In the genomic region with DNA sequence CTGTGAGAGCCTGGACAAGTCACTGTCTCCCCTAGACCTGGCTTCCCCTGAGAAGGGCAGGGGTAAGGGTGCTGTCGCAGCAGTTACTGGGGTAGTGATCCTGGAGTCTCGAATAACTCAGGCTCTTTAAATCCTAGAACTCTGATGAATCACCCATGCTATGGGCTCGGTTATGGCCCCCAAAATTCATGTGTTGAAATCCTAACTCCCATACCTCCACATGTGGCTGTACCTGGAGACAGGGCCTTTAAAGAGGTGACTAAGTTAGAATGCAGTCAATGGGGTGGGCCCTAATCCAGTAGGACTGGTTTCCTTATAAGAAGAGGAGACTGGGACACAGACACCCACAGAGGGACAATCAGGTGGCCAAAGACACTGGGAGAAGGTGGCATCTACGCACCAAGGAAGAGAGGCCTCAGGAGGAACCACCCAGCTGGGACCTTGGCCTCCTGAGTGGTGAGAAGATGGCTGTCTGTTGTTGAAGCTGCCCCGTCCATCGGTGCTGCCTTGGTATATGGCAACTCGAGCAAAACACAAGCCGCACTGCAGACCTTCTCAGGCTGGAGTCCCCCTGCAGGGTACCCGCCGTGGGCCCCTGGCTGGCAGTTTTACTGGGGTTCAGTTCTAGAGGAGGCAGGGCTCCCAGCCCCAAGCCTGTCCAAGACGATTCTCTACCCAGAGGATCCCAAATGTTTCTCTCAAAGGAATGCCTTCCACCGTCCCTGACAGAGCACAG, we compare ENCODE assay signal across 1 cellular context.
TF ChIP-seq lines count a peak whose summit lies in the region.

No MANE protein-coding gene starts in this region.

TF ChIP-seq in HepG2, 621 proteins besides CTCF, POLR2A, EP300 and RAD21 (continued from another document):
- TF ChIP-seq, protein P1, sequence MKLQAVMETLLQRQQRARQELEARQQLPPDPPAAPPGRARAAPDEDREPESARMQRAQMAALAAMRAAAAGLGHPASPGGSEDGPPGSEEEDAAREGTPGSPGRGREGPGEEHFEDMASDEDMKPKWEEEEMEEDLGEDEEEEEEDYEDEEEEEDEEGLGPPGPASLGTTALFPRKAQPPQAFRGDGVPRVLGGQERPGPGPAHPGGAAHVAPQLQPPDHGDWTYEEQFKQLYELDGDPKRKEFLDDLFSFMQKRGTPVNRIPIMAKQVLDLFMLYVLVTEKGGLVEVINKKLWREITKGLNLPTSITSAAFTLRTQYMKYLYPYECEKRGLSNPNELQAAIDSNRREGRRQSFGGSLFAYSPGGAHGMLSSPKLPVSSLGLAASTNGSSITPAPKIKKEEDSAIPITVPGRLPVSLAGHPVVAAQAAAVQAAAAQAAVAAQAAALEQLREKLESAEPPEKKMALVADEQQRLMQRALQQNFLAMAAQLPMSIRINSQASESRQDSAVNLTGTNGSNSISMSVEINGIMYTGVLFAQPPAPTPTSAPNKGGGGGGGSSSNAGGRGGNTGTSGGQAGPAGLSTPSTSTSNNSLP (IDR thresholded peaks at IDR 0.05; ENCODE audit: low read depth, low read length), result no peak
- TF ChIP-seq CAMTA2 (CRISPR knock-in tag; IDR thresholded peaks at IDR 0.05; ENCODE audit: borderline replicate concordance) (no peak), NR3C1 (CRISPR knock-in tag; IDR thresholded peaks at IDR 0.05) (no peak), ZNF432 (CRISPR knock-in tag; IDR thresholded peaks at IDR 0.05; ENCODE audit: borderline replicate concordance) (no peak), ATRX (CRISPR knock-in tag; IDR thresholded peaks at IDR 0.05; ENCODE audit: borderline replicate concordance) (no peak), ZNF383 (CRISPR knock-in tag; IDR thresholded peaks at IDR 0.05; ENCODE audit: borderline replicate concordance) (no peak), RFX3 (CRISPR knock-in tag; IDR thresholded peaks at IDR 0.05) (no peak), ZNF124 (CRISPR knock-in tag; IDR thresholded peaks at IDR 0.05) (no peak), TCF7L2 (IDR thresholded peaks at IDR 0.05; ENCODE audit: low read depth, low read length) (no peak), HNF4G (IDR thresholded peaks at IDR 0.05; ENCODE audit: borderline replicate concordance, low read depth, low read length) (no peak), HNF4G (CRISPR knock-in tag; IDR thresholded peaks at IDR 0.05; ENCODE audit: borderline replicate concordance, low read depth) (no peak), ESRRA (CRISPR knock-in tag; IDR thresholded peaks at IDR 0.05; ENCODE audit: low read depth) (no peak), ZNF891 (CRISPR knock-in tag; IDR thresholded peaks at IDR 0.05) (no peak)
- TF ChIP-seq, protein P2, sequence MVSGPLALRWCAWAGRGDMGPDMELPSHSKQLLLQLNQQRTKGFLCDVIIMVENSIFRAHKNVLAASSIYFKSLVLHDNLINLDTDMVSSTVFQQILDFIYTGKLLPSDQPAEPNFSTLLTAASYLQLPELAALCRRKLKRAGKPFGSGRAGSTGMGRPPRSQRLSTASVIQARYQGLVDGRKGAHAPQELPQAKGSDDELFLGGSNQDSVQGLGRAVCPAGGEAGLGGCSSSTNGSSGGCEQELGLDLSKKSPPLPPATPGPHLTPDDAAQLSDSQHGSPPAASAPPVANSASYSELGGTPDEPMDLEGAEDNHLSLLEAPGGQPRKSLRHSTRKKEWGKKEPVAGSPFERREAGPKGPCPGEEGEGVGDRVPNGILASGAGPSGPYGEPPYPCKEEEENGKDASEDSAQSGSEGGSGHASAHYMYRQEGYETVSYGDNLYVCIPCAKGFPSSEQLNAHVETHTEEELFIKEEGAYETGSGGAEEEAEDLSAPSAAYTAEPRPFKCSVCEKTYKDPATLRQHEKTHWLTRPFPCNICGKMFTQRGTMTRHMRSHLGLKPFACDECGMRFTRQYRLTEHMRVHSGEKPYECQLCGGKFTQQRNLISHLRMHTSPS (CRISPR knock-in tag; IDR thresholded peaks at IDR 0.05; ENCODE audit: low read depth), result no peak
TF ChIP-seq in HepG2: peak in this region for 0.
